Comparison of ENCODE assay signal across 1 cellular context in genomic region chr19:14565298-14565679, GRCh38.
TF ChIP-seq lines count a peak whose summit lies in the region.

No MANE protein-coding gene starts in this region.

TF ChIP-seq in SK-N-SH treated with all-trans-retinoic acid at 6 μM for 48 hours, 23 proteins besides CTCF, POLR2A, EP300 and RAD21 (continued from another document):
- TF ChIP-seq ZNF70 (CRISPR knock-in tag; IDR thresholded peaks at IDR 0.05): no peak
- no peak for TF ChIP-seq ZNF8 (CRISPR knock-in tag; IDR thresholded peaks at IDR 0.05)
- TF ChIP-seq ZFP30 (CRISPR knock-in tag; IDR thresholded peaks at IDR 0.05): no peak
- TF ChIP-seq, protein P1, sequence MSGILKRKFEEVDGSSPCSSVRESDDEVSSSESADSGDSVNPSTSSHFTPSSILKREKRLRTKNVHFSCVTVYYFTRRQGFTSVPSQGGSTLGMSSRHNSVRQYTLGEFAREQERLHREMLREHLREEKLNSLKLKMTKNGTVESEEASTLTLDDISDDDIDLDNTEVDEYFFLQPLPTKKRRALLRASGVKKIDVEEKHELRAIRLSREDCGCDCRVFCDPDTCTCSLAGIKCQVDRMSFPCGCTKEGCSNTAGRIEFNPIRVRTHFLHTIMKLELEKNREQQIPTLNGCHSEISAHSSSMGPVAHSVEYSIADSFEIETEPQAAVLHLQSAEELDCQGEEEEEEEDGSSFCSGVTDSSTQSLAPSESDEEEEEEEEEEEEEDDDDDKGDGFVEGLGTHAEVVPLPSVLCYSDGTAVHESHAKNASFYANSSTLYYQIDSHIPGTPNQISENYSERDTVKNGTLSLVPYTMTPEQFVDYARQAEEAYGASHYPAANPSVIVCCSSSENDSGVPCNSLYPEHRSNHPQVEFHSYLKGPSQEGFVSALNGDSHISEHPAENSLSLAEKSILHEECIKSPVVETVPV (CRISPR knock-in tag; IDR thresholded peaks at IDR 0.05): no peak
- TF ChIP-seq ZC3H10 (CRISPR knock-in tag; IDR thresholded peaks at IDR 0.05): no peak
TF ChIP-seq in SK-N-SH treated with all-trans-retinoic acid at 6 μM for 48 hours: peak in this region for 0.
